ENCODE assay signal across 10 cellular contexts in genomic region chr20:61387204-61387958, GRCh38.
DNase-seq lines count a peak whose midpoint lies in the region; ATAC-seq, FAIRE-seq and TF ChIP-seq lines count a peak whose summit lies in the region.
"Had no signal": no experiment of that assay in that cellular context is flagged by ENCODE, and none has a peak within 500 bp of the region (broad histone marks: within the 10 kb centered on the region; RNA-seq: fewer than 3 reads in every experiment).

No MANE protein-coding gene starts in this region.

- H3K14ac ChIP-seq in H9 (ENCODE audit: insufficient read depth, low read length): no peak overlapping the region

- H3K27me3 ChIP-seq in H9 (ENCODE audit: insufficient read depth, low read length): no peaks in the 10 kb centered on the region
- H3K27me3 ChIP-seq in K562 (ENCODE audit: control insufficient read depth in 2 of 2, insufficient read depth in 2 of 2, low read length in 2 of 2): peaks cover 0 to 21% of the 10 kb centered on the region in 2 experiments; a peak in 1 of 5 replicates
- H3K27me3 ChIP-seq in transverse colon: peaks cover 8% of the 10 kb centered on the region

- no peak overlapping the region for H4K91ac ChIP-seq in H9 (ENCODE audit: insufficient read length, low read depth, low read length)

- H3K4me1 ChIP-seq in H9 (ENCODE audit: insufficient read depth, low read length) (peaks cover 3% of the 10 kb centered on the region; the same call in 1 of the 2 replicates), K562 (replicated peaks in 1 of 2; ENCODE audit: control insufficient read depth in 2 of 2, insufficient read depth in 2 of 2, low read length in 2 of 2) (no peaks in the 10 kb centered on the region), transverse colon (no peaks in the 10 kb centered on the region)

- no CpG with 5 or more reads among the region's 13 CpGs for WGBS in H9 (ENCODE audit: extremely low coverage, insufficient read length, low lambda C conversion rate)
- WGBS in K562 (ENCODE audit: insufficient coverage, low coverage, missing lambda C conversion rate): 7% methylated on average over 9 of the region's 13 CpGs
- 14 to 21% methylated on average over 2 to 13 of the region's 13 CpGs for WGBS in transverse colon (ENCODE audit: low coverage in 1 of 2), 2 donors

- H3K27ac ChIP-seq in H9 (ENCODE audit: insufficient read length, low read depth, low read length) (no peak overlapping the region), K562 (ENCODE audit: extremely low read depth, low read depth, low read length) (no peak overlapping the region), transverse colon (no peak overlapping the region)

- H3K18ac ChIP-seq in H9 (ENCODE audit: insufficient read length, low read depth, low read length): no peak overlapping the region

- H3K9ac ChIP-seq in H9 (ENCODE audit: extremely low read depth, insufficient read length, low read length) (no peak overlapping the region), K562 (ENCODE audit: insufficient read depth in 1 of 2, low read depth in 2 of 2, low read length in 2 of 2) (no peak overlapping the region)

- H3K9me1 ChIP-seq in K562 (ENCODE audit: control insufficient read depth, insufficient read depth, low read length): no peaks in the 10 kb centered on the region

- H3K36me3 Mint-ChIP-seq in H9 (ENCODE audit: insufficient read depth in 1 of 3, low read depth in 3 of 3): peaks cover 7 to 23% (median 13%) of the 10 kb centered on the region in 3 experiments

- TF ChIP-seq POLR2A in K562 (conservative IDR thresholded peaks at IDR 0.05) (no peak), transverse colon (IDR thresholded peaks at IDR 0.05) (no peak)

- no peak for TF ChIP-seq CTCF in AG09319 (IDR thresholded peaks at IDR 0.05; ENCODE audit: low read depth, low read length)
- no peak for TF ChIP-seq CTCF in H9 (conservative IDR thresholded peaks at IDR 0.05)
- TF ChIP-seq CTCF in K562 (IDR thresholded peaks at IDR 0.05 in 2 of 3, conservative IDR thresholded peaks at IDR 0.05 in 1 of 3; ENCODE audit: insufficient read depth in 2 of 3, low read depth in 1 of 3, low read length in 3 of 3): no peak
- no peak for TF ChIP-seq CTCF in transverse colon (IDR thresholded peaks at IDR 0.05)

- peaks cover 20 to 25% of the 10 kb centered on the region in 2 experiments for H3K9me3 Mint-ChIP-seq in H9

- no TSS peak for BruUV-seq in K562 (replicated peaks; lab: Mats Ljungman, UMichigan)

- H4K20me1 ChIP-seq in H9 (ENCODE audit: control insufficient read depth, insufficient read depth, insufficient read length) (no peaks in the 10 kb centered on the region), K562 (replicated peaks; ENCODE audit: control insufficient read depth, insufficient read depth, low read length) (no peaks in the 10 kb centered on the region)

- H3K27ac Mint-ChIP-seq in H9: no peak overlapping the region

- peaks cover 17 to 20% of the 10 kb centered on the region in 2 experiments for H3K4me1 Mint-ChIP-seq in H9

- no peaks in the 10 kb centered on the region for H3K36me3 ChIP-seq in K562 (ENCODE audit: control insufficient read depth, insufficient read depth, low read length)
- H3K36me3 ChIP-seq in transverse colon: no peaks in the 10 kb centered on the region

- no peak overlapping the region for H3K4me3 ChIP-seq in K562
- H3K4me3 ChIP-seq in transverse colon: no peak overlapping the region

- peak; percentile 15 for DNase-seq in AG09319 (ENCODE audit: extremely low read depth, low read depth)
- DNase-seq in H9: peak; percentile 63
- DNase-seq in K562 (ENCODE audit: extremely low read depth in 1 of 4, low spot score in 3 of 4): peak; percentile 15 to 69 (median 65)
- DNase-seq in left kidney (ENCODE audit: low read depth, low spot score): peak; percentile 66
- DNase-seq in transverse colon: no peak
- DNase-seq in cortex of kidney (lab: John Stamatoyannopoulos, UW): no peak
- DNase-seq: NCI-H146, T1000 had no signal

- no peaks in the 10 kb centered on the region for H3K79me2 ChIP-seq in H9 (ENCODE audit: insufficient read depth, low read length)
- H3K79me2 ChIP-seq in K562 (ENCODE audit: control insufficient read depth, insufficient read depth, low read length): no peaks in the 10 kb centered on the region

- H3K4me3 Mint-ChIP-seq in H9: no peak overlapping the region

- no peaks in the 10 kb centered on the region for H3K79me1 ChIP-seq in H9 (ENCODE audit: insufficient read depth, low read depth, low read length, poor library complexity, severe bottlenecking)

- H3K23ac ChIP-seq in H9 (ENCODE audit: insufficient read length, low read depth, low read length): no peak overlapping the region

- POLR2A ChIA-PET in K562 (lab: Yijun Ruan, JAX): no interaction called here

- ATAC-seq in K562 (peak; percentile 95), GM19452 (IDR thresholded peaks at IDR 0.05; ENCODE audit: unreplicated experiment) (no peak)
- ATAC-seq in activated CD4-positive, CD25-positive, alpha-beta regulatory T cell treated with anti-CD3 and anti-CD28 coated beads, Interleukin-2, amount 50 U/mL, for 24 hours: no peak

- in situ Hi-C loops in K562 (cut with MboI) (no loop called here), transverse colon (cut with MboI; ENCODE audit: low pct_ligation_motif_present in 1 of 4, low pct_unique_long_range_greater_than_20kb in 1 of 4, low sequenced_read_pairs in 3 of 4) (no loop called here)

- H4K5ac ChIP-seq in H9 (ENCODE audit: insufficient read length, low read depth, low read length): no peak overlapping the region

- H2BK120ac ChIP-seq in H9 (ENCODE audit: low read depth, low read length, poor library complexity, severe bottlenecking): no peak overlapping the region

- TF ChIP-seq RAD21 in K562 (CRISPR knock-in tag; conservative IDR thresholded peaks at IDR 0.05 in 1 of 2, IDR thresholded peaks at IDR 0.05 in 1 of 2): no peak

- no peak overlapping the region for H3T11ph ChIP-seq in H9 (ENCODE audit: low read length)

- H4K8ac ChIP-seq in H9 (replicated peaks; ENCODE audit: insufficient read length, low read depth, low read length): no peak overlapping the region

- TF ChIP-seq EP300 in K562 (IDR thresholded peaks at IDR 0.05; ENCODE audit: low read length) (no peak), transverse colon (IDR thresholded peaks at IDR 0.05; ENCODE audit: low read depth) (no peak)

- no peaks in the 10 kb centered on the region for H3K23me2 ChIP-seq in H9 (ENCODE audit: insufficient read length, low read depth, low read length, poor library complexity, severe bottlenecking)

- H2BK15ac ChIP-seq in H9 (ENCODE audit: low read depth, low read length): no peak overlapping the region

- no peak overlapping the region for H3K56ac ChIP-seq in H9 (ENCODE audit: insufficient read length, low read depth, low read length)

- no peak overlapping the region for H2AK5ac ChIP-seq in H9 (ENCODE audit: insufficient read length, low read length)

- no peak for FAIRE-seq in K562 (lab: Jason Lieb, UNC)

- no peak overlapping the region for H2BK5ac ChIP-seq in H9 (ENCODE audit: insufficient read length, low read length)

- CTCF ChIA-PET in K562 (lab: Yijun Ruan, JAX; ENCODE audit: low intra/inter-chr PET ratio): no interaction called here

- H3K4me2 ChIP-seq in H9 (ENCODE audit: insufficient read depth, insufficient read length, low read length) (no peak overlapping the region), K562 (ENCODE audit: insufficient read depth, low read length) (peak overlapping the region; percentile 38; the same call in 1 of the 2 replicates)

- no peak overlapping the region for H3K4ac ChIP-seq in H9 (ENCODE audit: low read depth, low read length)

- H2AFZ ChIP-seq in H9 (ENCODE audit: low read length): no peak overlapping the region
- H2AFZ ChIP-seq in K562 (ENCODE audit: low read depth, low read length): peak overlapping the region; percentile 78

- no peak overlapping the region for H2BK12ac ChIP-seq in H9 (ENCODE audit: insufficient read length, low read depth, low read length)

- peaks cover 33% of the 10 kb centered on the region for H3K27me3 Mint-ChIP-seq in H9 (ENCODE audit: low read depth)

- H3K9me3 ChIP-seq in H9 (ENCODE audit: control insufficient read depth, low read depth, low read length) (peaks cover 4% of the 10 kb centered on the region), K562 (replicated peaks; ENCODE audit: control insufficient read depth, insufficient read depth, low read depth, low read length) (no peaks in the 10 kb centered on the region), transverse colon (no peaks in the 10 kb centered on the region)

- no peak overlapping the region for H2BK20ac ChIP-seq in H9 (ENCODE audit: low read depth, low read length, poor library complexity, severe bottlenecking)

- intact Hi-C loops in K562 (cut with micrococcal nuclease) (no loop called here), transverse colon (cut with DNase I; ENCODE audit: low total_unique reads) (no loop called here)

TF ChIP-seq in K562, 482 proteins besides CTCF, POLR2A, EP300 and RAD21 (continues in another document):
- no peak for TF ChIP-seq RFX5 (IDR thresholded peaks at IDR 0.05; ENCODE audit: low read depth, low read length)
- TF ChIP-seq ARID4B (CRISPR knock-in tag; IDR thresholded peaks at IDR 0.05): no peak

Comparison
In these comparisons a context has a peak if more than half of its experiments do, and no peak if none do; other contexts are left out.
1. DNase-seq: peak in AG09319 (single experiment), H9 (single experiment), K562 (4 of 4) and left kidney (single experiment); none in transverse colon (single experiment) and cortex of kidney (single experiment).